ENCODE assay signal across 1 cellular context in genomic region chr6:167420858-167421766, GRCh38.
A peak's percentile ranks its signal among the peaks of the same experiment; 100 is the strongest.
TF ChIP-seq lines count a peak whose summit lies in the region.

No MANE protein-coding gene starts in this region.

TF ChIP-seq in HepG2, 621 proteins besides CTCF, POLR2A, EP300 and RAD21 (continued from another document and continues in another):
- TF ChIP-seq SNAPC5 (CRISPR knock-in tag; IDR thresholded peaks at IDR 0.05; ENCODE audit: borderline replicate concordance) (no peak), ZNF547 (CRISPR knock-in tag; IDR thresholded peaks at IDR 0.05) (peak; percentile 76; the same call in 1 of the 2 replicates), E2F2 (CRISPR knock-in tag; IDR thresholded peaks at IDR 0.05; ENCODE audit: borderline replicate concordance) (peak; percentile 89; the same call in 1 of the 2 replicates), FUBP1 (CRISPR knock-in tag; IDR thresholded peaks at IDR 0.05; ENCODE audit: borderline replicate concordance) (no peak), KDM6A (CRISPR knock-in tag; IDR thresholded peaks at IDR 0.05; ENCODE audit: low read depth) (peak; percentile 63; the same call in 1 of the 2 replicates), FOXC1 (CRISPR knock-in tag; IDR thresholded peaks at IDR 0.05; ENCODE audit: borderline replicate concordance) (no peak), ZBTB43 (CRISPR knock-in tag; conservative IDR thresholded peaks at IDR 0.05) (no peak), SRSF9 (IDR thresholded peaks at IDR 0.05; ENCODE audit: borderline replicate concordance, insufficient read depth, low read depth, low read length, poor library complexity, severe bottlenecking) (no peak), ZNF512 (CRISPR knock-in tag; IDR thresholded peaks at IDR 0.05) (no peak), HMGXB4 (CRISPR knock-in tag; IDR thresholded peaks at IDR 0.05; ENCODE audit: borderline replicate concordance in 1 of 2, low read depth in 1 of 2) (peak; percentile 63 to 68; a peak in 3 of 4 replicates), DMAP1 (CRISPR knock-in tag; IDR thresholded peaks at IDR 0.05) (peak; percentile 67; the same call in 1 of the 2 replicates), ELK4 (CRISPR knock-in tag; IDR thresholded peaks at IDR 0.05; ENCODE audit: borderline replicate concordance) (0 out of 2 replicates have a peak, but pooled peaks have one; percentile 28), RBAK (CRISPR knock-in tag; IDR thresholded peaks at IDR 0.05) (peak; percentile 73; the same call in 1 of the 2 replicates), ZKSCAN8 (CRISPR knock-in tag; IDR thresholded peaks at IDR 0.05; ENCODE audit: borderline replicate concordance) (0 out of 2 replicates have a peak, but pooled peaks have one; percentile 49), ZNF557 (CRISPR knock-in tag; IDR thresholded peaks at IDR 0.05) (no peak), ZNF34 (CRISPR knock-in tag; IDR thresholded peaks at IDR 0.05; ENCODE audit: borderline replicate concordance) (no peak), ATM (IDR thresholded peaks at IDR 0.05; ENCODE audit: borderline replicate concordance) (no peak), ZNF543 (CRISPR knock-in tag; IDR thresholded peaks at IDR 0.05) (peak; percentile 74; the same call in 1 of the 2 replicates), HMG20A (CRISPR knock-in tag; IDR thresholded peaks at IDR 0.05; ENCODE audit: borderline replicate concordance) (peak; percentile 46; the same call in 1 of the 2 replicates), CSRNP1 (CRISPR knock-in tag; IDR thresholded peaks at IDR 0.05) (peak; percentile 83), MBNL3 (CRISPR knock-in tag; conservative IDR thresholded peaks at IDR 0.05) (no peak), PPARG (CRISPR knock-in tag; conservative IDR thresholded peaks at IDR 0.05) (peak; percentile 95), ZMYM3 (CRISPR knock-in tag; IDR thresholded peaks at IDR 0.05) (peak; percentile 89), NFAT5 (CRISPR knock-in tag; IDR thresholded peaks at IDR 0.05) (0 out of 2 replicates have a peak, but pooled peaks have one; percentile 32), MEIS2 (CRISPR knock-in tag; IDR thresholded peaks at IDR 0.05) (no peak; the same call in 1 of the 2 replicates), ZNF782 (CRISPR knock-in tag; IDR thresholded peaks at IDR 0.05; ENCODE audit: borderline replicate concordance) (peak; percentile 51; the same call in 1 of the 2 replicates), FOXA3 (CRISPR knock-in tag; IDR thresholded peaks at IDR 0.05) (peak; percentile 59), ZNF674 (CRISPR knock-in tag; IDR thresholded peaks at IDR 0.05; ENCODE audit: low read depth) (no peak), BRF2 (CRISPR knock-in tag; IDR thresholded peaks at IDR 0.05) (peak; percentile 59; the same call in 1 of the 2 replicates), ZNF234 (CRISPR knock-in tag; conservative IDR thresholded peaks at IDR 0.05) (no peak), ZNF460 (CRISPR knock-in tag; IDR thresholded peaks at IDR 0.05; ENCODE audit: borderline replicate concordance) (peak; percentile 24; the same call in 1 of the 2 replicates)
